Comparison of ENCODE assay signal across 35 cellular contexts in the genomic region with DNA sequence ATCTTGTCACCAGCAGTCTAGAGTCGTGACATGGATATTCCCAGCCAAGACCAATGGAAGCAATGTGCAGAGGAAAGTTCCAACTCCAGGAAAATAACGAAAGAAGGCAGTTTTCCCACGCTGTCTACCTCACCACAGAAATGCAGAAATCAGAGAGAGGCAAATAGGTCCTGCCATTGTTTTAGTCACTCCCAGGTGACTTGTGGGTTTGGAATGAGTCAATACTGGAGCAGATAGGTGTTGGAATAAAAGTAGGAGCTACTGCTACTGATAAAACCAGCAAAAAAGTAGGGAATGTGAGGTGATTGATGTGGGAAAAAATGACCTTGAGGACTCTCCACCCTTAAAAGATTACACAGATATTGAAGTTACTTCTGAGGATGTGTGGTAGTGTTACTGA.
"Had no signal": no experiment of that assay in that cellular context is flagged by ENCODE, and none has a peak within 500 bp of the region (broad histone marks: within the 10 kb centered on the region; RNA-seq: fewer than 3 reads in every experiment).

No MANE protein-coding gene starts in this region.

- H3K36me3 Mint-ChIP-seq: activated CD4-positive, alpha-beta memory T cell treated with anti-CD3 and anti-CD28 coated beads for 36 hours; activated naive CD4-positive, alpha-beta T cell treated with anti-CD3 and anti-CD28 coated beads, Interleukin-2, amount 50 U/mL, for 72 hours; activated naive CD8-positive, alpha-beta T cell treated with anti-CD3 and anti-CD28 coated beads for 36 hours; brain had no signal

- H3K4me1 Mint-ChIP-seq: activated B cell treated with CpG ODN at 0.5 μM for 24 hours; activated CD4-positive, alpha-beta T cell treated with anti-CD3 and anti-CD28 coated beads, Interleukin-2, amount 10 ng/mL, durations not matched to agents 24 days and 14 days; activated naive CD8-positive, alpha-beta T cell treated with anti-CD3 and anti-CD28 coated beads for 36 hours; activated T-helper 17 cell treated with anti-CD3 and anti-CD28 coated beads, Interleukin-2, amount 50 U/mL, for 72 hours; brain had no signal

- DNase-seq: activated B cell treated with CpG ODN at 0.5 μM for 24 hours; activated CD4-positive, alpha-beta memory T cell treated with anti-CD3 and anti-CD28 coated beads for 36 hours; activated CD4-positive, alpha-beta T cell treated with anti-CD3 and anti-CD28 coated beads for 4 hours; activated CD4-positive, alpha-beta T cell treated with anti-CD3 and anti-CD28 coated beads, Interleukin-2, amount 10 ng/mL, durations not matched to agents 24 days and 14 days; activated CD4-positive, alpha-beta T cell treated with anti-CD3 and anti-CD28 coated beads, Interleukin-2, amount 50 U/mL, for 1 hour; activated CD4-positive, alpha-beta T cell treated with anti-CD3 and anti-CD28 coated beads, Interleukin-2, amount 50 U/mL, for 4 hours; activated CD4-positive, CD25-positive, alpha-beta regulatory T cell treated with anti-CD3 and anti-CD28 coated beads, Interleukin-2, amount 50 U/mL, for 72 hours; activated CD8-positive, alpha-beta memory T cell treated with anti-CD3 and anti-CD28 coated beads, Interleukin-2, amount 50 U/mL, for 4 hours; activated CD8-positive, alpha-beta T cell treated with anti-CD3 and anti-CD28 coated beads for 36 hours; activated effector memory CD4-positive, alpha-beta T cell treated with anti-CD3 and anti-CD28 coated beads, Interleukin-2, amount 50 U/mL, for 16 hours; activated gamma-delta T cell treated with Interleukin-2 at 50 U/mL for 16 hours; activated naive CD4-positive, alpha-beta T cell; activated naive CD4-positive, alpha-beta T cell treated with anti-CD3 and anti-CD28 coated beads for 36 hours; activated naive CD4-positive, alpha-beta T cell treated with anti-CD3 and anti-CD28 coated beads, Interleukin-2, amount 50 U/mL, for 16 hours; activated naive CD8-positive, alpha-beta T cell treated with anti-CD3 and anti-CD28 coated beads for 36 hours; activated T-cell treated with anti-CD3 and anti-CD28 coated beads for 4 hours; activated T-cell treated with anti-CD3 and anti-CD28 coated beads, Interleukin-2, amount 50 U/mL, for 1 hour; activated T-cell treated with anti-CD3 and anti-CD28 coated beads, Interleukin-2, amount 50 U/mL, for 4 hours; activated T-cell treated with anti-CD3 and anti-CD28 coated beads, Interleukin-2, amount 50 U/mL, for 72 hours; adrenal gland; amniotic stem cell; aorta; caudate nucleus; T-helper 1 cell; T-helper 2 cell; T-helper 9 cell had no signal

- H3K27me3 ChIP-seq: adrenal gland, cardiac muscle cell had no signal

- FAIRE-seq: TTC549 had no signal

- H3K9me3 Mint-ChIP-seq: activated B cell treated with CpG ODN at 0.5 μM for 24 hours; activated CD4-positive, alpha-beta memory T cell treated with anti-CD3 and anti-CD28 coated beads for 36 hours; activated CD4-positive, alpha-beta T cell treated with anti-CD3 and anti-CD28 coated beads, Interleukin-2, amount 10 ng/mL, durations not matched to agents 24 days and 14 days; activated CD8-positive, alpha-beta T cell treated with anti-CD3 and anti-CD28 coated beads for 36 hours; activated naive CD4-positive, alpha-beta T cell treated with anti-CD3 and anti-CD28 coated beads for 36 hours; activated naive CD4-positive, alpha-beta T cell treated with anti-CD3 and anti-CD28 coated beads, Interleukin-2, amount 50 U/mL, for 72 hours; activated naive CD8-positive, alpha-beta T cell treated with anti-CD3 and anti-CD28 coated beads for 36 hours; activated T-cell treated with anti-CD3 and anti-CD28 coated beads, Interleukin-2, amount 50 U/mL, for 4 hours; activated T-cell treated with anti-CD3 and anti-CD28 coated beads, Interleukin-2, amount 50 U/mL, for 72 hours; activated T-helper 1 cell treated with anti-CD3 and anti-CD28 coated beads, Interleukin-12 subunit alpha, Interleukin-12 subunit beta, Interleukin-2, Interleukin-4 antibody, amounts not matched to agents 30 ng/mL and 10 ng/mL and 1 ng/mL, durations not matched to agents 14 hours and 24 hours and 36 hours; activated T-helper 17 cell treated with anti-CD3 and anti-CD28 coated beads, Interleukin-2, amount 50 U/mL, for 72 hours; T-helper 1 cell treated with Interleukin-12 subunit alpha and Interleukin-12 subunit beta and Interleukin-4 antibody, amounts not matched to agents 30 μg/mL and 1 μg/mL, for 36 hours; T-helper 2 cell treated with Interferon-gamma antibody and Interleukin-4, amounts not matched to agents 5 μg/mL and 100 μg/mL, for 36 hours had no signal

- H3K36me3 ChIP-seq: adrenal gland, cardiac muscle cell had no signal

- H3K4me1 ChIP-seq: adrenal gland had no signal

- H3K4me3 ChIP-seq: adrenal gland, cardiac muscle cell had no signal

- H3K27ac Mint-ChIP-seq: activated B cell treated with CpG ODN at 0.5 μM for 24 hours; activated CD4-positive, alpha-beta memory T cell treated with anti-CD3 and anti-CD28 coated beads for 36 hours; activated CD4-positive, alpha-beta T cell treated with anti-CD3 and anti-CD28 coated beads, Interleukin-2, amount 10 ng/mL, durations not matched to agents 24 days and 14 days; activated CD8-positive, alpha-beta T cell treated with anti-CD3 and anti-CD28 coated beads for 36 hours; activated naive CD4-positive, alpha-beta T cell treated with anti-CD3 and anti-CD28 coated beads for 36 hours; activated naive CD4-positive, alpha-beta T cell treated with anti-CD3 and anti-CD28 coated beads, Interleukin-2, amount 50 U/mL, for 72 hours; activated naive CD8-positive, alpha-beta T cell treated with anti-CD3 and anti-CD28 coated beads for 36 hours; activated T-cell treated with anti-CD3 and anti-CD28 coated beads, Interleukin-2, amount 50 U/mL, for 72 hours; activated T-helper 1 cell treated with anti-CD3 and anti-CD28 coated beads, Interleukin-12 subunit alpha, Interleukin-12 subunit beta, Interleukin-2, Interleukin-4 antibody, amounts not matched to agents 30 ng/mL and 10 ng/mL and 1 ng/mL, durations not matched to agents 14 hours and 24 hours and 36 hours; activated T-helper 17 cell treated with anti-CD3 and anti-CD28 coated beads, Interleukin-2, amount 50 U/mL, for 72 hours; brain; T-helper 1 cell treated with Interleukin-12 subunit alpha and Interleukin-12 subunit beta and Interleukin-4 antibody, amounts not matched to agents 30 μg/mL and 1 μg/mL, for 36 hours; T-helper 2 cell treated with Interferon-gamma antibody and Interleukin-4, amounts not matched to agents 5 μg/mL and 100 μg/mL, for 36 hours had no signal

- H3K27ac ChIP-seq: adrenal gland, cardiac muscle cell, VCaP had no signal

- H3K9me3 ChIP-seq: adrenal gland had no signal

- H3K27me3 Mint-ChIP-seq: activated B cell treated with CpG ODN at 0.5 μM for 24 hours; activated CD4-positive, alpha-beta memory T cell treated with anti-CD3 and anti-CD28 coated beads for 36 hours; activated CD4-positive, alpha-beta T cell treated with anti-CD3 and anti-CD28 coated beads, Interleukin-2, amount 10 ng/mL, durations not matched to agents 24 days and 14 days; activated CD8-positive, alpha-beta T cell treated with anti-CD3 and anti-CD28 coated beads for 36 hours; activated naive CD8-positive, alpha-beta T cell treated with anti-CD3 and anti-CD28 coated beads for 36 hours; brain had no signal

- H3K4me3 Mint-ChIP-seq: activated B cell treated with CpG ODN at 0.5 μM for 24 hours; activated CD4-positive, alpha-beta memory T cell treated with anti-CD3 and anti-CD28 coated beads for 36 hours; activated CD4-positive, alpha-beta T cell treated with anti-CD3 and anti-CD28 coated beads, Interleukin-2, amount 10 ng/mL, durations not matched to agents 24 days and 14 days; activated CD8-positive, alpha-beta T cell treated with anti-CD3 and anti-CD28 coated beads for 36 hours; activated naive CD4-positive, alpha-beta T cell treated with anti-CD3 and anti-CD28 coated beads for 36 hours; activated naive CD8-positive, alpha-beta T cell treated with anti-CD3 and anti-CD28 coated beads for 36 hours; activated T-cell treated with anti-CD3 and anti-CD28 coated beads, Interleukin-2, amount 50 U/mL, for 4 hours; activated T-cell treated with anti-CD3 and anti-CD28 coated beads, Interleukin-2, amount 50 U/mL, for 72 hours; activated T-helper 1 cell treated with anti-CD3 and anti-CD28 coated beads, Interleukin-12 subunit alpha, Interleukin-12 subunit beta, Interleukin-2, Interleukin-4 antibody, amounts not matched to agents 30 ng/mL and 10 ng/mL and 1 ng/mL, durations not matched to agents 14 hours and 24 hours and 36 hours; activated T-helper 17 cell treated with anti-CD3 and anti-CD28 coated beads, Interleukin-2, amount 50 U/mL, for 72 hours; brain; T-helper 1 cell treated with Interleukin-12 subunit alpha and Interleukin-12 subunit beta and Interleukin-4 antibody, amounts not matched to agents 30 μg/mL and 1 μg/mL, for 36 hours; T-helper 2 cell treated with Interferon-gamma antibody and Interleukin-4, amounts not matched to agents 5 μg/mL and 100 μg/mL, for 36 hours had no signal
